Comparison of ENCODE assay signal across 20 cellular contexts in genomic region chr6:5537967-5538366, GRCh38.
A peak's percentile ranks its signal among the peaks of the same experiment; 100 is the strongest.
DNase-seq lines count a peak whose midpoint lies in the region; FAIRE-seq and TF ChIP-seq lines count a peak whose summit lies in the region.
"Had no signal": no experiment of that assay in that cellular context is flagged by ENCODE, and none has a peak within 500 bp of the region (broad histone marks: within the 10 kb centered on the region; RNA-seq: fewer than 3 reads in every experiment).

No MANE protein-coding gene starts in this region.

- H3K4me1 Mint-ChIP-seq in HFFc6 (ENCODE audit: low read depth) (peaks cover 29% of the 10 kb centered on the region), astrocyte (ENCODE audit: low read depth, unreplicated experiment) (peaks cover 19% of the 10 kb centered on the region), endodermal cell (peaks cover 7% of the 10 kb centered on the region)

- no peaks in the 10 kb centered on the region for H3K9me3 ChIP-seq in astrocyte (ENCODE audit: insufficient read depth, low read depth, low read length)
- H3K9me3 ChIP-seq in endodermal cell (ENCODE audit: control insufficient read depth, low read length): peaks cover 8% of the 10 kb centered on the region
- H3K9me3 ChIP-seq: thoracic aorta had no signal

- H3K4me1 ChIP-seq in astrocyte (ENCODE audit: insufficient read depth, low read length) (peaks cover 4% of the 10 kb centered on the region), endodermal cell (ENCODE audit: control insufficient read depth, insufficient read depth, low read length) (no peaks in the 10 kb centered on the region)
- H3K4me1 ChIP-seq: spleen had no signal

- H3K27me3 Mint-ChIP-seq in HFFc6 (ENCODE audit: insufficient read depth) (no peaks in the 10 kb centered on the region), astrocyte (ENCODE audit: low read depth, unreplicated experiment) (no peaks in the 10 kb centered on the region), endodermal cell (ENCODE audit: insufficient read depth) (no peaks in the 10 kb centered on the region)
- H3K27me3 Mint-ChIP-seq: activated naive CD8-positive, alpha-beta T cell; CD4-positive, alpha-beta T cell had no signal

- peak; percentile 53 for DNase-seq in HFFc6
- peak; percentile 53 for DNase-seq in astrocyte (ENCODE audit: low read depth)
- peak; percentile 53 to 76 for DNase-seq in foreskin fibroblast
- DNase-seq in NCI-H2171 treated with DMSO at 0.1 percent for 48 hours (lab: John Stamatoyannopoulos, UW): no peak
- no peak for DNase-seq in endodermal cell
- DNase-seq in HK-2 (ENCODE audit: unreplicated experiment): no peak
- DNase-seq in NCI-H2227 (lab: John Stamatoyannopoulos, UW; ENCODE audit: unreplicated experiment): no peak
- DNase-seq: activated CD8-positive, alpha-beta T cell treated with anti-CD3 and anti-CD28 coated beads, Interleukin-2, amount 10 ng/mL, durations not matched to agents 7 days and 5 days; CD4-positive, alpha-beta T cell; DMS153; dorsolateral prefrontal cortex; kidney glomerular epithelial cell; NCI-H1694 treated with DMSO at 0.1 percent for 48 hours; NCI-H446; spleen; T-helper 1 cell had no signal

- H3K4me2 ChIP-seq in astrocyte (ENCODE audit: low read length): no peak overlapping the region

- peak overlapping the region; percentile 51 for H3K27ac ChIP-seq in 22Rv1
- no peak overlapping the region for H3K27ac ChIP-seq in astrocyte (ENCODE audit: low read depth, low read length)
- H3K27ac ChIP-seq in endodermal cell (ENCODE audit: low read depth, low read length): no peak overlapping the region
- H3K27ac ChIP-seq: dorsolateral prefrontal cortex, spleen, thoracic aorta had no signal

- H2AFZ ChIP-seq in astrocyte (ENCODE audit: low read depth, low read length): no peak overlapping the region

- H3K4me3 ChIP-seq in astrocyte (ENCODE audit: insufficient read depth, low read depth, low read length) (no peak overlapping the region), foreskin fibroblast (ENCODE audit: low read depth in 1 of 2, low read length in 2 of 2) (no peak overlapping the region), endodermal cell (ENCODE audit: low read length) (no peak overlapping the region)
- H3K4me3 ChIP-seq: dorsolateral prefrontal cortex, spleen, thoracic aorta had no signal

- no peaks in the 10 kb centered on the region for H3K27me3 ChIP-seq in astrocyte (ENCODE audit: insufficient read depth, low read length)
- no peaks in the 10 kb centered on the region for H3K27me3 ChIP-seq in endodermal cell (ENCODE audit: control insufficient read depth, insufficient read depth, low read length, poor library complexity, severe bottlenecking)
- H3K27me3 ChIP-seq: dorsolateral prefrontal cortex, spleen had no signal

- H3K9ac ChIP-seq in astrocyte (ENCODE audit: low read length): no peak overlapping the region
- H3K9ac ChIP-seq in endodermal cell (ENCODE audit: extremely low read depth, low read length, poor library complexity, severe bottlenecking): no peak overlapping the region

- H3K4me3 Mint-ChIP-seq in HFFc6 (peak overlapping the region; percentile 14; the same call in 1 of the 2 replicates), astrocyte (ENCODE audit: unreplicated experiment) (no peak overlapping the region), endodermal cell (no peak overlapping the region)
- H3K4me3 Mint-ChIP-seq: activated CD8-positive, alpha-beta T cell treated with anti-CD3 and anti-CD28 coated beads, Interleukin-2, amount 10 ng/mL, durations not matched to agents 7 days and 5 days; activated naive CD8-positive, alpha-beta T cell; CD4-positive, alpha-beta T cell had no signal

- H3K9me3 Mint-ChIP-seq in HFFc6: no peaks in the 10 kb centered on the region
- peaks cover 2% of the 10 kb centered on the region for H3K9me3 Mint-ChIP-seq in astrocyte (ENCODE audit: unreplicated experiment)
- peaks cover under 1% of the 10 kb centered on the region for H3K9me3 Mint-ChIP-seq in endodermal cell

- H3K36me3 ChIP-seq in astrocyte (ENCODE audit: insufficient read depth, low read length) (no peaks in the 10 kb centered on the region), endodermal cell (ENCODE audit: control insufficient read depth, insufficient read depth, low read length) (no peaks in the 10 kb centered on the region)
- H3K36me3 ChIP-seq: thoracic aorta had no signal

- no peaks in the 10 kb centered on the region for H4K20me1 ChIP-seq in astrocyte (ENCODE audit: insufficient read depth, low read length)

- H3K27ac Mint-ChIP-seq in HFFc6: peak overlapping the region; percentile 39
- H3K27ac Mint-ChIP-seq in astrocyte (ENCODE audit: unreplicated experiment): no peak overlapping the region
- no peak overlapping the region for H3K27ac Mint-ChIP-seq in endodermal cell
- H3K27ac Mint-ChIP-seq: activated CD8-positive, alpha-beta T cell treated with anti-CD3 and anti-CD28 coated beads, Interleukin-2, amount 10 ng/mL, durations not matched to agents 7 days and 5 days; activated naive CD8-positive, alpha-beta T cell; CD4-positive, alpha-beta T cell had no signal

- FAIRE-seq in astrocyte (lab: Jason Lieb, UNC): peak; percentile 5
- FAIRE-seq: A204.1 had no signal

- WGBS in endodermal cell (ENCODE audit: insufficient coverage in 1 of 2, insufficient read length in 1 of 2), 2 experiments: 97 to 100% methylated on average over 1 of the region's 1 CpG

- H3K36me3 Mint-ChIP-seq in HFFc6 (ENCODE audit: low read depth) (0 out of 2 replicates have a peak, but pooled peaks cover 5% of the 10 kb centered on the region), astrocyte (ENCODE audit: low read depth, unreplicated experiment) (peaks cover 1% of the 10 kb centered on the region), endodermal cell (ENCODE audit: low read depth) (peaks cover under 1% of the 10 kb centered on the region)

- no peak for TF ChIP-seq CTCF in 22Rv1 (IDR thresholded peaks at IDR 0.05)
- no peak for TF ChIP-seq CTCF in HFFc6 (IDR thresholded peaks at IDR 0.05)
- no peak for TF ChIP-seq CTCF in astrocyte (IDR thresholded peaks at IDR 0.05; ENCODE audit: insufficient read depth, low read depth, low read length)
- no peak for TF ChIP-seq CTCF in foreskin fibroblast (IDR thresholded peaks at IDR 0.05; ENCODE audit: low read depth, low read length)
- no peak for TF ChIP-seq CTCF in endodermal cell (conservative IDR thresholded peaks at IDR 0.05)

- no peaks in the 10 kb centered on the region for H3K79me2 ChIP-seq in astrocyte (ENCODE audit: insufficient read depth, low read length)

Comparison
In these comparisons a context has a peak if more than half of its experiments do, and no peak if none do; other contexts are left out.
1. DNase-seq: peak in HFFc6 (single experiment), astrocyte (single experiment) and foreskin fibroblast (2 of 2); none in NCI-H2171 treated with DMSO at 0.1 percent for 48 hours (single experiment), endodermal cell (single experiment), HK-2 (single experiment) and NCI-H2227 (single experiment).